ENCODE assay signal across 16 cellular contexts in the genomic region with DNA sequence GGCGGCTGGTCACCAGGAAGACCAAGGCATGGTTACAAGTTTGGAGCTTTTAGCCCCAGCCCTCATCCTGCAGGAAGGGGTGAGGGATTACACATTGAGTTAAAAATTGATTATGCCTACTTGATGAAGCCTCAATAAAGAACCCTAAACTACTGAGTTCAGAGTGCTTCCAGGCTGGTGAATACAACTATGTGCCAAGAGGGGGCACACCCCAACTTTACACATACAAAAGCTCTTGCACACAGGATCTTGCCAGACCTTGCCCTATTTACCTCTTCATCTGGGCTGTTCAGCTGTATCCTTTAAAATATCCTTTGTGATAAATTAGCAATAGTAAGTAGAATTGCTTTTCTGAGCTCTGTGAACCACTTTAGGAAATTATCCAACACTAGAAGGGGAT.
DNase-seq lines count a peak whose midpoint lies in the region; ATAC-seq and TF ChIP-seq lines count a peak whose summit lies in the region.
"Had no signal": no experiment of that assay in that cellular context is flagged by ENCODE, and none has a peak within 500 bp of the region (broad histone marks: within the 10 kb centered on the region; RNA-seq: fewer than 3 reads in every experiment).

No MANE protein-coding gene starts in this region.

- CTCF ChIA-PET in CD4-positive, alpha-beta memory T cell (lab: Charles Lee; ENCODE audit: partially characterized antibody) = interaction anchor here (0.7 to 9.2 kb wide), 33 partner anchors 8 to 483 kb away, joined by 3 to 107 read pairs (median 5); no protein-coding TSS in a partner anchor
- CTCF ChIA-PET in activated CD8-positive, alpha-beta T cell treated with anti-CD3 and anti-CD28 coated beads for 36 hours (lab: Charles Lee) = interaction anchor here (0.7 to 6.3 kb wide), 6 partner anchors 10 to 74 kb away, joined by 3 to 60 read pairs (median 5); no protein-coding TSS in a partner anchor

- H3K9me3 ChIP-seq in CD4-positive, alpha-beta memory T cell (ENCODE audit: control insufficient read depth in 1 of 2, low read length in 2 of 2) = no peaks in the 10 kb centered on the region
- H3K9me3 ChIP-seq: ovary, right lobe of liver, thyroid gland had no signal

- no peaks in the 10 kb centered on the region for H3K9me2 ChIP-seq in GM23338 (ENCODE audit: insufficient read depth)

- H3K36me3 Mint-ChIP-seq in CD4-positive, alpha-beta memory T cell = peaks cover 5 to 9% of the 10 kb centered on the region in 2 donors
- no peaks in the 10 kb centered on the region for H3K36me3 Mint-ChIP-seq in GM23338 (ENCODE audit: low read depth)
- peaks cover 26% of the 10 kb centered on the region for H3K36me3 Mint-ChIP-seq in activated CD8-positive, alpha-beta T cell treated with anti-CD3 and anti-CD28 coated beads for 36 hours (ENCODE audit: low read depth)
- H3K36me3 Mint-ChIP-seq: stimulated activated memory B cell treated with anti-CD40 and anti-IgM and Interleukin-4, amounts not matched to agents 10 μg/mL and 1 μg/mL and 100 μg/mL, for 72 hours had no signal

- peaks cover 96% of the 10 kb centered on the region for H3K4me1 ChIP-seq in CD4-positive, alpha-beta memory T cell (ENCODE audit: insufficient read depth, low read length)
- H3K4me1 ChIP-seq in GM23338 (ENCODE audit: insufficient read depth) (no peaks in the 10 kb centered on the region), foreskin keratinocyte (peaks cover 28% of the 10 kb centered on the region)
- H3K4me1 ChIP-seq: right lobe of liver had no signal

- ATAC-seq in GM23338 = no peak
- peak; percentile 31 for ATAC-seq in activated CD8-positive, alpha-beta T cell treated with anti-CD3 and anti-CD28 coated beads for 36 hours
- no peak for ATAC-seq in foreskin keratinocyte
- ATAC-seq in HG02981 (IDR thresholded peaks at IDR 0.05; ENCODE audit: unreplicated experiment) = no peak
- no peak for ATAC-seq in HG02610 (IDR thresholded peaks at IDR 0.05; ENCODE audit: unreplicated experiment)
- ATAC-seq in GM19035 (IDR thresholded peaks at IDR 0.05; ENCODE audit: unreplicated experiment) = no peak
- ATAC-seq: right lobe of liver; stimulated activated memory B cell treated with anti-CD40 and anti-IgM and Interleukin-4, amounts not matched to agents 10 μg/mL and 1 μg/mL and 100 μg/mL, for 72 hours had no signal

- peaks cover 0 to 2% (median under 1%) of the 10 kb centered on the region in 8 donors for H3K9me3 Mint-ChIP-seq in CD4-positive, alpha-beta memory T cell
- H3K9me3 Mint-ChIP-seq in GM23338 = no peaks in the 10 kb centered on the region
- peaks cover 6% of the 10 kb centered on the region for H3K9me3 Mint-ChIP-seq in activated CD8-positive, alpha-beta T cell treated with anti-CD3 and anti-CD28 coated beads for 36 hours

- TF ChIP-seq CTCF in GM23338 (conservative IDR thresholded peaks at IDR 0.05; ENCODE audit: low read depth in 2 of 2) (peak; percentile 22 to 31; a peak in 3 of 4 replicates), foreskin keratinocyte (conservative IDR thresholded peaks at IDR 0.05) (peak; percentile 36)
- no peak for TF ChIP-seq CTCF in activated CD8-positive, alpha-beta T cell treated with anti-CD3 and anti-CD28 coated beads for 36 hours (IDR thresholded peaks at IDR 0.05)

- H3K4me3 Mint-ChIP-seq in CD4-positive, alpha-beta memory T cell = peak overlapping the region in 7 of 8 donors; percentile 64 to 83 (median 78)
- H3K4me3 Mint-ChIP-seq in GM23338 = no peak overlapping the region
- H3K4me3 Mint-ChIP-seq in activated CD8-positive, alpha-beta T cell treated with anti-CD3 and anti-CD28 coated beads for 36 hours = no peak overlapping the region
- H3K4me3 Mint-ChIP-seq: stimulated activated memory B cell treated with anti-CD40 and anti-IgM and Interleukin-4, amounts not matched to agents 10 μg/mL and 1 μg/mL and 100 μg/mL, for 72 hours had no signal

- peak overlapping the region in 1 of 2 donors; percentile 9 for H3K4me3 ChIP-seq in CD4-positive, alpha-beta memory T cell (ENCODE audit: low read length in 2 of 2)
- no peak overlapping the region for H3K4me3 ChIP-seq in GM23338
- H3K4me3 ChIP-seq: ovary, right lobe of liver, thyroid gland had no signal

- no peaks in the 10 kb centered on the region for H3K79me2 ChIP-seq in GM23338 (replicated peaks; ENCODE audit: insufficient read depth)

- H2AFZ ChIP-seq in GM23338 = no peak overlapping the region

- peak in 2 of 5 donors; percentile 28 to 46 for DNase-seq in CD4-positive, alpha-beta memory T cell
- DNase-seq in GM23338 (ENCODE audit: low spot score) = no peak
- DNase-seq in activated CD8-positive, alpha-beta T cell treated with anti-CD3 and anti-CD28 coated beads for 36 hours = peak; percentile 32
- no peak for DNase-seq in foreskin keratinocyte
- DNase-seq: cortex of kidney, foreskin melanocyte, hippocampal formation, NCI-H510A treated with DMSO at 0.1 percent for 48 hours, ovary, right lobe of liver, thyroid gland had no signal

- H4K20me1 ChIP-seq in GM23338 (replicated peaks; ENCODE audit: insufficient read depth) = no peaks in the 10 kb centered on the region

- intact Hi-C loops in CD4-positive, alpha-beta memory T cell (cut with micrococcal nuclease) = loop anchor here (1.0 to 2.0 kb wide), 2 partner anchors 9 to 16 kb away; no protein-coding TSS in a partner anchor
- intact Hi-C loops in activated CD8-positive, alpha-beta T cell treated with anti-CD3 and anti-CD28 coated beads for 36 hours (cut with micrococcal nuclease) = loop anchor here (5.0 to 10.0 kb wide), 3 partner anchors 51 to 488 kb away; a partner anchor contains a TSS

- H3K27ac ChIP-seq in CD4-positive, alpha-beta memory T cell (ENCODE audit: low read depth, low read length) = peak overlapping the region; percentile 57
- H3K27ac ChIP-seq in GM23338 (ENCODE audit: low read depth) (no peak overlapping the region), foreskin keratinocyte (no peak overlapping the region)
- H3K27ac ChIP-seq: ovary, right lobe of liver, thyroid gland, VCaP had no signal

- H3K4me2 ChIP-seq in GM23338 = no peak overlapping the region

- no peaks in the 10 kb centered on the region for H3F3A ChIP-seq in GM23338 (replicated peaks; ENCODE audit: low read depth)

- peaks cover 82 to 94% (median 88%) of the 10 kb centered on the region in 4 donors for H3K4me1 Mint-ChIP-seq in CD4-positive, alpha-beta memory T cell
- peaks cover 17% of the 10 kb centered on the region; the same call in 2 of the 3 replicates for H3K4me1 Mint-ChIP-seq in GM23338
- peaks cover 88% of the 10 kb centered on the region for H3K4me1 Mint-ChIP-seq in activated CD8-positive, alpha-beta T cell treated with anti-CD3 and anti-CD28 coated beads for 36 hours (ENCODE audit: low read depth)
- H3K4me1 Mint-ChIP-seq: stimulated activated memory B cell treated with anti-CD40 and anti-IgM and Interleukin-4, amounts not matched to agents 10 μg/mL and 1 μg/mL and 100 μg/mL, for 72 hours had no signal

- POLR2A ChIA-PET in CD4-positive, alpha-beta memory T cell (lab: Charles Lee; ENCODE audit: partially characterized antibody) = interaction anchor here (0.6 to 7.3 kb wide), 21 partner anchors 8 to 363 kb away, joined by 3 to 117 read pairs (median 8); no protein-coding TSS in a partner anchor
- POLR2A ChIA-PET in activated CD8-positive, alpha-beta T cell treated with anti-CD3 and anti-CD28 coated beads for 36 hours (lab: Charles Lee) = interaction anchor here (0.7 to 2.6 kb wide), 8 partner anchors 8 to 61 kb away, joined by 3 to 9 read pairs (median 4); no protein-coding TSS in a partner anchor

- peak overlapping the region; percentile 85 to 96 (median 93) for H3K27ac Mint-ChIP-seq in CD4-positive, alpha-beta memory T cell
- H3K27ac Mint-ChIP-seq in GM23338 = no peak overlapping the region
- peak overlapping the region; percentile 84 for H3K27ac Mint-ChIP-seq in activated CD8-positive, alpha-beta T cell treated with anti-CD3 and anti-CD28 coated beads for 36 hours
- H3K27ac Mint-ChIP-seq: stimulated activated memory B cell treated with anti-CD40 and anti-IgM and Interleukin-4, amounts not matched to agents 10 μg/mL and 1 μg/mL and 100 μg/mL, for 72 hours had no signal

- no peaks in the 10 kb centered on the region for H3K36me3 ChIP-seq in CD4-positive, alpha-beta memory T cell (ENCODE audit: insufficient read depth, low read length)
- no peaks in the 10 kb centered on the region for H3K36me3 ChIP-seq in GM23338 (ENCODE audit: insufficient read depth)
- H3K36me3 ChIP-seq: ovary, right lobe of liver, thyroid gland had no signal

- no peaks in the 10 kb centered on the region for H3K27me3 ChIP-seq in CD4-positive, alpha-beta memory T cell (ENCODE audit: insufficient read depth, low read length)
- no peaks in the 10 kb centered on the region for H3K27me3 ChIP-seq in GM23338 (ENCODE audit: insufficient read depth)
- H3K27me3 ChIP-seq in foreskin keratinocyte = no peaks in the 10 kb centered on the region
- H3K27me3 ChIP-seq: ovary, right lobe of liver, thyroid gland had no signal

- H3K27me3 Mint-ChIP-seq in CD4-positive, alpha-beta memory T cell = no peaks in the 10 kb centered on the region
- no peaks in the 10 kb centered on the region for H3K27me3 Mint-ChIP-seq in GM23338 (ENCODE audit: insufficient read depth, low read depth, poor library complexity)
- no peaks in the 10 kb centered on the region for H3K27me3 Mint-ChIP-seq in activated CD8-positive, alpha-beta T cell treated with anti-CD3 and anti-CD28 coated beads for 36 hours
- H3K27me3 Mint-ChIP-seq: stimulated activated memory B cell treated with anti-CD40 and anti-IgM and Interleukin-4, amounts not matched to agents 10 μg/mL and 1 μg/mL and 100 μg/mL, for 72 hours had no signal

TF ChIP-seq in GM23338, 12 proteins besides CTCF, POLR2A, EP300 and RAD21 (continues in another document):
- TF ChIP-seq JUNB (IDR thresholded peaks at IDR 0.05; ENCODE audit: unreplicated experiment) (no peak), EZH2phosphoT487 (IDR thresholded peaks at IDR 0.05; ENCODE audit: unreplicated experiment) (no peak)

Comparison
In these comparisons a context has a peak if more than half of its experiments do, and no peak if none do; other contexts are left out.
1. H3K4me3 Mint-ChIP-seq: peak in CD4-positive, alpha-beta memory T cell (7 of 8); none in GM23338 (single experiment) and activated CD8-positive, alpha-beta T cell treated with anti-CD3 and anti-CD28 coated beads for 36 hours (single experiment).